9 cellular contexts compared by ENCODE assay signal in genomic region chr11:86551286-86551685, GRCh38.
A peak's percentile ranks its signal among the peaks of the same experiment; 100 is the strongest.
DNase-seq lines count a peak whose midpoint lies in the region; ATAC-seq, FAIRE-seq and TF ChIP-seq lines count a peak whose summit lies in the region.
"Had no signal": no experiment of that assay in that cellular context is flagged by ENCODE, and none has a peak within 500 bp of the region (broad histone marks: within the 10 kb centered on the region; RNA-seq: fewer than 3 reads in every experiment).

No MANE protein-coding gene starts in this region.

- no peaks in the 10 kb centered on the region for H3K27me3 ChIP-seq in bronchial epithelial cell (ENCODE audit: control insufficient read depth, insufficient read depth, low read length)
- H3K27me3 ChIP-seq in ovary: no peaks in the 10 kb centered on the region

- TF ChIP-seq POLR2A in ovary (IDR thresholded peaks at IDR 0.05): no peak

- H3K9me3 ChIP-seq in ovary: no peaks in the 10 kb centered on the region

- intact Hi-C loops in ovary (cut with DNase I): no loop called here

- H3K4me1 ChIP-seq in ovary (ENCODE audit: insufficient read depth): peaks cover 11% of the 10 kb centered on the region

- H3K4me3 ChIP-seq in bronchial epithelial cell (ENCODE audit: low read depth, low read length): no peak overlapping the region
- H3K4me3 ChIP-seq in ovary: no peak overlapping the region

- H3K27ac ChIP-seq in ovary: no peak overlapping the region

- ATAC-seq in HG03442 (IDR thresholded peaks at IDR 0.05; ENCODE audit: unreplicated experiment): peak; percentile 59

- DNase-seq in Caki2 (ENCODE audit: low read depth) (peak; percentile 77), bronchial epithelial cell (ENCODE audit: low read depth) (peak; percentile 87), mucosa of gallbladder (ENCODE audit: low spot score) (peak; percentile 65), HPDE6-E6E7 (ENCODE audit: extremely low spot score) (no peak), ecto neural progenitor cell (ENCODE audit: low spot score) (no peak), ovary (no peak), NCI-H2081 treated with DMSO at 0.1 percent for 48 hours (lab: John Stamatoyannopoulos, UW) (no peak)
- DNase-seq: NCI-H1417 had no signal

- no peak for FAIRE-seq in bronchial epithelial cell (lab: Jason Lieb, UNC)

- H3K36me3 ChIP-seq in bronchial epithelial cell (ENCODE audit: control insufficient read depth, insufficient read depth, low read length): no peaks in the 10 kb centered on the region
- H3K36me3 ChIP-seq in ovary: no peaks in the 10 kb centered on the region

- no peak for TF ChIP-seq CTCF in bronchial epithelial cell (IDR thresholded peaks at IDR 0.05; ENCODE audit: insufficient read depth, low read length, severe bottlenecking)
- TF ChIP-seq CTCF in ovary (IDR thresholded peaks at IDR 0.05): no peak

- in situ Hi-C loops in Caki2 (cut with HindIII; ENCODE audit: low pct_unique_long_range_greater_than_20kb, low sequenced_read_pairs): no loop called here

- no peak for TF ChIP-seq EP300 in ovary (IDR thresholded peaks at IDR 0.05)

- WGBS in ovary, 3 donors: 39 to 50% (median 43%) methylated on average over 1 of the region's 1 CpG

Comparison
In these comparisons a context has a peak if more than half of its experiments do, and no peak if none do; other contexts are left out.
1. DNase-seq: peak in Caki2 (single experiment), bronchial epithelial cell (single experiment) and mucosa of gallbladder (single experiment); none in HPDE6-E6E7 (single experiment), ecto neural progenitor cell (single experiment), ovary (0 of 5) and NCI-H2081 treated with DMSO at 0.1 percent for 48 hours (single experiment).